Comparison of ENCODE assay signal across 1 cellular context in genomic region chr13:100382787-100383186, GRCh38.
TF ChIP-seq lines count a peak whose summit lies in the region.

No MANE protein-coding gene starts in this region.

TF ChIP-seq in K562, 482 proteins besides CTCF, POLR2A, EP300 and RAD21 (continued from another document):
- TF ChIP-seq ZNF407 (IDR thresholded peaks at IDR 0.05; ENCODE audit: low read depth): no peak
TF ChIP-seq in K562: peak in this region for 1.
